In genomic region chr15:25287823-25288222, GRCh38 we compare ENCODE assay signal across 6 cellular contexts.
"Had no signal": no experiment of that assay in that cellular context is flagged by ENCODE, and none has a peak within 500 bp of the region (broad histone marks: within the 10 kb centered on the region; RNA-seq: fewer than 3 reads in every experiment).

No MANE protein-coding gene starts in this region.

- H3K4me3 ChIP-seq: GM23338, K562 had no signal

- H3K4me2 ChIP-seq: GM23338 had no signal

- DNase-seq: H9, HCEC 1CT, IMR-90, KG1 had no signal

- ATAC-seq: GM23338, K562 had no signal

- H2AFZ ChIP-seq: GM23338 had no signal
